In genomic region chr4:66539745-66540144, GRCh38 we compare ENCODE assay signal across 21 cellular contexts.
DNase-seq lines count a peak whose midpoint lies in the region; ATAC-seq, FAIRE-seq and TF ChIP-seq lines count a peak whose summit lies in the region.
"Had no signal": no experiment of that assay in that cellular context is flagged by ENCODE, and none has a peak within 500 bp of the region (broad histone marks: within the 10 kb centered on the region; RNA-seq: fewer than 3 reads in every experiment).

No MANE protein-coding gene starts in this region.

- FAIRE-seq in A549 (lab: Jason Lieb, UNC): no peak
- FAIRE-seq: HTR-8/SVneo had no signal

- H3K36me3 ChIP-seq in adipocyte (ENCODE audit: control insufficient read depth, insufficient read depth, low read length, severe bottlenecking) (no peaks in the 10 kb centered on the region), body of pancreas (replicated peaks in 1 of 2; ENCODE audit: insufficient read depth in 1 of 2, low read depth in 2 of 2) (no peaks in the 10 kb centered on the region)
- H3K36me3 ChIP-seq: BLaER1, Peyer's patch had no signal

- no peak for TF ChIP-seq EP300 in A549 (IDR thresholded peaks at IDR 0.05)

- TF ChIP-seq RAD21 in A549 (conservative IDR thresholded peaks at IDR 0.05 in 1 of 2, IDR thresholded peaks at IDR 0.05 in 1 of 2): no peak

- TF ChIP-seq CTCF in A549 (IDR thresholded peaks at IDR 0.05) (no peak), fibroblast of the aortic adventitia (IDR thresholded peaks at IDR 0.05; ENCODE audit: insufficient read depth, low read length) (no peak), body of pancreas (IDR thresholded peaks at IDR 0.05) (no peak)

- peak overlapping the region; percentile 81 for H3K4me2 ChIP-seq in A549
- H3K4me2 ChIP-seq: BLaER1 had no signal

- H3K27me3 ChIP-seq in adipocyte (replicated peaks; ENCODE audit: control insufficient read depth, insufficient read depth, low read length): no peaks in the 10 kb centered on the region
- H3K27me3 ChIP-seq in body of pancreas: no peaks in the 10 kb centered on the region
- H3K27me3 ChIP-seq: BLaER1, Peyer's patch had no signal

- peak overlapping the region; percentile 34; the same call in 2 of the 3 replicates for H3K4me3 ChIP-seq in A549
- peak overlapping the region; percentile 35 for H3K4me3 ChIP-seq in adipocyte (ENCODE audit: low read length)
- H3K4me3 ChIP-seq in fibroblast of the aortic adventitia (ENCODE audit: low read depth, low read length): no peak overlapping the region
- no peak overlapping the region for H3K4me3 ChIP-seq in body of pancreas
- H3K4me3 ChIP-seq: BLaER1, Peyer's patch had no signal

- POLR2A ChIA-PET in A549 (lab: Yijun Ruan, JAX): no interaction called here

- 0 out of 3 replicates have a peak, but pooled peaks cover 6% of the 10 kb centered on the region for H3K4me1 ChIP-seq in A549
- H3K4me1 ChIP-seq in adipocyte (ENCODE audit: control insufficient read depth, insufficient read depth, low read length): no peaks in the 10 kb centered on the region
- H3K4me1 ChIP-seq in body of pancreas: no peaks in the 10 kb centered on the region
- H3K4me1 ChIP-seq: BLaER1, Peyer's patch had no signal

- intact Hi-C loops in body of pancreas (cut with DNase I): no loop called here

- ATAC-seq in A549 (no peak), body of pancreas (no peak)
- ATAC-seq: CD8-positive, alpha-beta T cell had no signal

- H3K27ac ChIP-seq in A549 (peak overlapping the region; percentile 63 to 81), body of pancreas (no peak overlapping the region)
- H3K27ac ChIP-seq: BLaER1, HL-60, Peyer's patch had no signal

- H3K9me3 ChIP-seq in A549 (no peaks in the 10 kb centered on the region), adipocyte (ENCODE audit: control insufficient read depth, low read length) (no peaks in the 10 kb centered on the region), body of pancreas (no peaks in the 10 kb centered on the region)
- H3K9me3 ChIP-seq: BLaER1 had no signal

- DNase-seq in A549 (ENCODE audit: low read depth in 1 of 2, low spot score in 1 of 2): peak; percentile 2 to 14
- peak; percentile 8 for DNase-seq in M059J (ENCODE audit: low read depth)
- DNase-seq in adipocyte (ENCODE audit: low read depth): no peak
- DNase-seq in fibroblast of the aortic adventitia (ENCODE audit: low read depth): peak; percentile 41
- DNase-seq in germinal center (ENCODE audit: low spot score): no peak
- no peak for DNase-seq in cerebellar cortex (ENCODE audit: low spot score)
- DNase-seq in activated CD4-positive, alpha-beta T cell treated with anti-CD3 and anti-CD28 coated beads for 4 hours: no peak
- DNase-seq in body of pancreas: no peak
- DNase-seq: 8988T; CD8-positive, alpha-beta T cell; Kasumi-1; MV-4-11; NCI-H1417 treated with DMSO at 0.1 percent for 48 hours; NCI-H1930; NCI-H2171; NCI-H748 treated with DMSO at 0.1 percent for 48 hours; Peyer's patch; Right ventricle myocardium superior had no signal

- WGBS in A549 (ENCODE audit: missing lambda C conversion rate): 2% methylated on average over 4 of the region's 4 CpGs
- WGBS in body of pancreas, 2 donors: 7 to 11% methylated on average over 4 of the region's 4 CpGs

- TF ChIP-seq POLR2A in A549 (IDR thresholded peaks at IDR 0.05; ENCODE audit: low read length) (no peak), body of pancreas (IDR thresholded peaks at IDR 0.05) (no peak)

- H3K9ac ChIP-seq in adipocyte (ENCODE audit: low read length): peak overlapping the region; percentile 42
- H3K9ac ChIP-seq: BLaER1 had no signal

- CTCF ChIA-PET in A549 (lab: Yijun Ruan, JAX): no interaction called here

TF ChIP-seq in A549, 52 proteins besides CTCF, POLR2A, EP300 and RAD21:
- TF ChIP-seq CEBPB (IDR thresholded peaks at IDR 0.05) (peak in 1 of 2 experiments; percentile 48; a peak in 1 of 4 replicates), EHF (CRISPR knock-in tag; IDR thresholded peaks at IDR 0.05) (no peak)

Comparison
In these comparisons a context has a peak if more than half of its experiments do, and no peak if none do; other contexts are left out.
1. DNase-seq: peak in A549 (2 of 2), M059J (single experiment) and fibroblast of the aortic adventitia (single experiment); none in adipocyte (single experiment), germinal center (single experiment), cerebellar cortex (single experiment), activated CD4-positive, alpha-beta T cell treated with anti-CD3 and anti-CD28 coated beads for 4 hours (0 of 2) and body of pancreas (0 of 4).
2. H3K27ac ChIP-seq: peak in A549 (2 of 2); none in body of pancreas (0 of 4).
3. H3K4me3 ChIP-seq: peak in A549 (single experiment) and adipocyte (single experiment); none in fibroblast of the aortic adventitia (single experiment) and body of pancreas (0 of 2).